8 cellular contexts compared by ENCODE assay signal in genomic region chr1:233328661-233329498, GRCh38. TPM values are rescaled to one million over a fixed set of nuclear protein-coding genes. Genes with fewer than 3 reads are reported as not detected.
DNase-seq lines count a peak whose midpoint lies in the region; ATAC-seq and TF ChIP-seq lines count a peak whose summit lies in the region.

No MANE protein-coding gene starts in this region.

- ATAC-seq in HG02938 (IDR thresholded peaks at IDR 0.05; ENCODE audit: unreplicated experiment) (no peak), HG02588 (IDR thresholded peaks at IDR 0.05; ENCODE audit: unreplicated experiment) (no peak)

- H3K4me3 Mint-ChIP-seq in osteocyte (ENCODE audit: unreplicated experiment) (peak overlapping the region; percentile 55), HFFc6 (no peak overlapping the region)

- no peak overlapping the region for H3K27ac Mint-ChIP-seq in osteocyte (ENCODE audit: unreplicated experiment)
- H3K27ac Mint-ChIP-seq in HFFc6 = no peak overlapping the region

- POLR2A ChIA-PET in RWPE1 (lab: Yijun Ruan, JAX; ENCODE audit: low non-redundant PET) = no interaction called here

- H3K36me3 Mint-ChIP-seq in osteocyte (ENCODE audit: unreplicated experiment) = no peaks in the 10 kb centered on the region
- no peaks in the 10 kb centered on the region for H3K36me3 Mint-ChIP-seq in HFFc6 (ENCODE audit: low read depth)

- CTCF ChIA-PET in RWPE1 (lab: Yijun Ruan, JAX) = no interaction called here

- H3K9me3 Mint-ChIP-seq in osteocyte (ENCODE audit: unreplicated experiment) = no peaks in the 10 kb centered on the region
- H3K9me3 Mint-ChIP-seq in HFFc6 = no peaks in the 10 kb centered on the region

- H3K27me3 Mint-ChIP-seq in osteocyte (ENCODE audit: unreplicated experiment) (peaks cover 33% of the 10 kb centered on the region), HFFc6 (ENCODE audit: insufficient read depth) (peaks cover 2% of the 10 kb centered on the region; the same call in 1 of the 2 replicates)

- TF ChIP-seq CTCF in RWPE1 (conservative IDR thresholded peaks at IDR 0.05; ENCODE audit: low read depth) (no peak), epithelial cell of esophagus (IDR thresholded peaks at IDR 0.05; ENCODE audit: insufficient read depth, low read depth, low read length, missing control alignments) (no peak), osteocyte (IDR thresholded peaks at IDR 0.05) (no peak), HFFc6 (IDR thresholded peaks at IDR 0.05) (no peak)

- DNase-seq in NCI-H82 (lab: John Stamatoyannopoulos, UW) (peak; percentile 50), NCI-H82 treated with DMSO at 0.1 percent for 48 hours (lab: John Stamatoyannopoulos, UW; ENCODE audit: unreplicated experiment) (no peak), RWPE1 (ENCODE audit: low spot score) (peak; percentile 12), epithelial cell of esophagus (ENCODE audit: low read depth) (no peak), osteocyte (ENCODE audit: extremely low spot score, unreplicated experiment) (no peak), HFFc6 (no peak)

- peak overlapping the region; percentile 72 for H3K27ac ChIP-seq in RWPE1

- peak overlapping the region; percentile 76 for H3K4me3 ChIP-seq in epithelial cell of esophagus (ENCODE audit: low read length)

- H3K4me1 Mint-ChIP-seq in osteocyte (ENCODE audit: unreplicated experiment) = peaks cover 6% of the 10 kb centered on the region
- no peaks in the 10 kb centered on the region for H3K4me1 Mint-ChIP-seq in HFFc6 (ENCODE audit: low read depth)

RNA-seq across cellular contexts. Expression of gene MAP3K21, which starts 1.4 kb away (rescaled TPM):
- 0.11 TPM in 1 of 2 replicates, not detected in the other for total RNA-seq in osteocyte
- under 1 TPM in 3 of 6 experiments, not detected in 3; 0.06 to 0.09 (median 0.09) TPM for total RNA-seq in HFFc6 (2021; fragmentation: NEBNext Ultra II Directional; extraction: Animal tissue kit (Norgen Biotek cat#: 25700))

RNA-seq across cellular contexts. Expression of gene PCNX2, which starts 33.4 kb away (rescaled TPM):
- total RNA-seq in osteocyte = 17.2 and 20.4 TPM in 2 replicates
- total RNA-seq in HFFc6 (2021; fragmentation: NEBNext Ultra II Directional; extraction: Animal tissue kit (Norgen Biotek cat#: 25700)) = 10 to 100 TPM in 5 of 6 experiments, 1 to 10 TPM in 1; 9.9 to 15.6 (median 13.5) TPM

Comparison
In these comparisons a context has a peak if more than half of its experiments do, and no peak if none do; other contexts are left out.
1. DNase-seq: peak in NCI-H82 (single experiment) and RWPE1 (single experiment); none in NCI-H82 treated with DMSO at 0.1 percent for 48 hours (single experiment), epithelial cell of esophagus (single experiment), osteocyte (single experiment) and HFFc6 (single experiment).